ENCODE assay signal across 12 cellular contexts in the genomic region with DNA sequence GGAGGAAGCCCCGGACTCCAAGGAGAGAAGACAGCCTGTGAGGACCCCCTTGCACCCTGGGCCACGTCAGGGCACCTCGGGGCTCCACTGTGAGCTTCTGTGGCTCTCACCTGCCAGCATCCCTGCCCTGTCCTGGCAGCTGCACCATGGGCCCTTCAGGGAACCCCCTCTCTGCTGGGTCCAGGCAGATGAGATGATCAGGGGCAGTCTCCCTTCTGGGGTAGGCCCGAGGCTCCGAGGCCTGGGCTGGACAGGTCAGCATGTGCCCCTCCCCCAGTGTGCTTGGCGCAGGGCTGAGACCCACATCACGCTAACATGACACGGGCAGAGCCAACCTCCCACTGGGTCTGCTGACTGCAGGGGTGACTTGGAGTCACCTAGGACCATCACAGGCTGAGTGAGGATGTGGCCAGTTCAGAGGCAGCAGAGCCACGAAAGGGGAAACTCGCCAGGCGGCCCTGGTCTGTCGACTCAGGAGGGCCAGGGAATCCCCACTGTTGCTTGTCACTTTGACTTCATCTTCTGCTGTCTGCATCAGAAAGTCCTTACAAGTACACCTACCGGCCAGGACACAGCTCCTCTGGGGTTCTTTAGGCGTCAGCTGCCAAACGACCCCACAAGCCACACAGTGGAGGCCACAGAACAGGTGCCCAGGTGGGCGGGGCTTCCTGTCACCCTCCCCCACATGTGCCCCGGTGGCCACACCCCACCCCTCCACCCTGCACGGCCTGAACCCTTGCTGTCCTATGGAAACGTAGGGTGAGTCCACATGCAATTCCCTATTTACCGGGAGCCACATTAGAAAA. TPM values are rescaled to one million over a fixed set of nuclear protein-coding genes. Genes with fewer than 3 reads are reported as not detected.
DNase-seq lines count a peak whose midpoint lies in the region; ATAC-seq lines count a peak whose summit lies in the region.
"Had no signal": no experiment of that assay in that cellular context is flagged by ENCODE, and none has a peak within 500 bp of the region (broad histone marks: within the 10 kb centered on the region; RNA-seq: fewer than 3 reads in every experiment).

No MANE protein-coding gene starts in this region.

- CTCF ChIA-PET in T-cell (lab: Charles Lee) = no interaction called here

- H3K4me1 Mint-ChIP-seq in activated CD4-positive, alpha-beta T cell treated with anti-CD3 and anti-CD28 coated beads, Interleukin-2, amount 10 ng/mL, durations not matched to agents 24 days and 14 days = peaks cover 19% of the 10 kb centered on the region
- peaks cover 36 to 39% (median 36%) of the 10 kb centered on the region in 3 donors for H3K4me1 Mint-ChIP-seq in T-cell
- peaks cover 30% of the 10 kb centered on the region for H3K4me1 Mint-ChIP-seq in central memory CD8-positive, alpha-beta T cell
- peaks cover 29 to 54% of the 10 kb centered on the region in 2 donors for H3K4me1 Mint-ChIP-seq in stimulated activated naive B cell treated with anti-CD40 and anti-IgM and Interleukin-4, amounts not matched to agents 10 μg/mL and 1 μg/mL and 100 μg/mL, for 72 hours

- intact Hi-C loops in activated CD4-positive, alpha-beta T cell treated with anti-CD3 and anti-CD28 coated beads, Interleukin-2, amount 10 ng/mL, durations not matched to agents 24 days and 14 days (cut with micrococcal nuclease) = no loop called here
- intact Hi-C loops in head of caudate nucleus (cut with DNase I) = loop anchor here (5.0 kb wide), 1 partner anchor 42 kb away; the partner anchor contains the start of gene APRT

- no peaks in the 10 kb centered on the region for H3K9me3 Mint-ChIP-seq in activated CD4-positive, alpha-beta T cell treated with anti-CD3 and anti-CD28 coated beads, Interleukin-2, amount 10 ng/mL, durations not matched to agents 24 days and 14 days
- no peaks in the 10 kb centered on the region for H3K9me3 Mint-ChIP-seq in T-cell
- H3K9me3 Mint-ChIP-seq in central memory CD8-positive, alpha-beta T cell = no peaks in the 10 kb centered on the region
- no peaks in the 10 kb centered on the region for H3K9me3 Mint-ChIP-seq in stimulated activated naive B cell treated with anti-CD40 and anti-IgM and Interleukin-4, amounts not matched to agents 10 μg/mL and 1 μg/mL and 100 μg/mL, for 72 hours

- H3K27ac Mint-ChIP-seq in activated CD4-positive, alpha-beta T cell treated with anti-CD3 and anti-CD28 coated beads, Interleukin-2, amount 10 ng/mL, durations not matched to agents 24 days and 14 days = no peak overlapping the region
- H3K27ac Mint-ChIP-seq in T-cell = peak overlapping the region; percentile 66 to 82
- H3K27ac Mint-ChIP-seq in central memory CD8-positive, alpha-beta T cell (ENCODE audit: low read depth) = no peak overlapping the region
- H3K27ac Mint-ChIP-seq in stimulated activated naive B cell treated with anti-CD40 and anti-IgM and Interleukin-4, amounts not matched to agents 10 μg/mL and 1 μg/mL and 100 μg/mL, for 72 hours = peak overlapping the region; percentile 88

- ATAC-seq in T-cell (replicated peaks in 1 of 4) (no peak), GM21526 (IDR thresholded peaks at IDR 0.05; ENCODE audit: low FRiP score, unreplicated experiment) (no peak), GM18517 (IDR thresholded peaks at IDR 0.05; ENCODE audit: unreplicated experiment) (no peak)
- peak; percentile 13 for ATAC-seq in central memory CD8-positive, alpha-beta T cell (replicated peaks; ENCODE audit: extremely low read depth, poor library complexity, severe bottlenecking)
- ATAC-seq in stimulated activated naive B cell treated with anti-CD40 and anti-IgM and Interleukin-4, amounts not matched to agents 10 μg/mL and 1 μg/mL and 100 μg/mL, for 72 hours (replicated peaks) = peak; percentile 52 to 66
- ATAC-seq: left lung had no signal

- H3K4me3 Mint-ChIP-seq in activated CD4-positive, alpha-beta T cell treated with anti-CD3 and anti-CD28 coated beads, Interleukin-2, amount 10 ng/mL, durations not matched to agents 24 days and 14 days = peak overlapping the region; percentile 72
- H3K4me3 Mint-ChIP-seq in T-cell = peak overlapping the region; percentile 23 to 97 (median 81)
- H3K4me3 Mint-ChIP-seq in central memory CD8-positive, alpha-beta T cell = peak overlapping the region; percentile 99
- peak overlapping the region; percentile 62 to 69 for H3K4me3 Mint-ChIP-seq in stimulated activated naive B cell treated with anti-CD40 and anti-IgM and Interleukin-4, amounts not matched to agents 10 μg/mL and 1 μg/mL and 100 μg/mL, for 72 hours

- H3K27me3 Mint-ChIP-seq in activated CD4-positive, alpha-beta T cell treated with anti-CD3 and anti-CD28 coated beads, Interleukin-2, amount 10 ng/mL, durations not matched to agents 24 days and 14 days = no peaks in the 10 kb centered on the region
- H3K27me3 Mint-ChIP-seq in T-cell = no peaks in the 10 kb centered on the region
- H3K27me3 Mint-ChIP-seq in central memory CD8-positive, alpha-beta T cell = no peaks in the 10 kb centered on the region
- H3K27me3 Mint-ChIP-seq in stimulated activated naive B cell treated with anti-CD40 and anti-IgM and Interleukin-4, amounts not matched to agents 10 μg/mL and 1 μg/mL and 100 μg/mL, for 72 hours = no peaks in the 10 kb centered on the region

- peak; percentile 65 for DNase-seq in activated CD4-positive, alpha-beta T cell treated with anti-CD3 and anti-CD28 coated beads, Interleukin-2, amount 10 ng/mL, durations not matched to agents 24 days and 14 days
- DNase-seq in activated CD4-positive, alpha-beta T cell treated with anti-CD3 and anti-CD28 coated beads for 1 hour = no peak
- DNase-seq in T-cell = peak in 23 of 34 experiments; percentile 4 to 40 (median 21)
- peak in 1 of 2 donors; percentile 18 for DNase-seq in central memory CD8-positive, alpha-beta T cell (ENCODE audit: low spot score in 2 of 2)
- DNase-seq in stimulated activated naive B cell treated with anti-CD40 and anti-IgM and Interleukin-4, amounts not matched to agents 10 μg/mL and 1 μg/mL and 100 μg/mL, for 72 hours = peak; percentile 63
- no peak for DNase-seq in head of caudate nucleus
- DNase-seq: left lung, NCI-H2081 treated with DMSO at 0.1 percent for 48 hours had no signal

- POLR2A ChIA-PET in T-cell (lab: Charles Lee) = no interaction called here

- peaks cover 12% of the 10 kb centered on the region for H3K36me3 Mint-ChIP-seq in activated CD4-positive, alpha-beta T cell treated with anti-CD3 and anti-CD28 coated beads, Interleukin-2, amount 10 ng/mL, durations not matched to agents 24 days and 14 days (ENCODE audit: low read depth)
- H3K36me3 Mint-ChIP-seq in T-cell = no peaks in the 10 kb centered on the region
- peaks cover 19% of the 10 kb centered on the region for H3K36me3 Mint-ChIP-seq in central memory CD8-positive, alpha-beta T cell (ENCODE audit: insufficient read depth)
- peaks cover 14 to 29% of the 10 kb centered on the region in 2 donors for H3K36me3 Mint-ChIP-seq in stimulated activated naive B cell treated with anti-CD40 and anti-IgM and Interleukin-4, amounts not matched to agents 10 μg/mL and 1 μg/mL and 100 μg/mL, for 72 hours

RNA-seq across cellular contexts. Expression of gene GALNS, which starts 2.2 kb away (rescaled TPM):
- 23.2 and 23.4 TPM in 2 replicates for total RNA-seq in activated CD4-positive, alpha-beta T cell treated with anti-CD3 and anti-CD28 coated beads, Interleukin-2, amount 10 ng/mL, durations not matched to agents 24 days and 14 days
- 10 to 100 TPM; 47.6 to 68.4 (median 58.4) TPM for total RNA-seq in T-cell

RNA-seq across cellular contexts. Expression of gene TRAPPC2L, which starts 2.4 kb away (rescaled TPM):
- total RNA-seq in activated CD4-positive, alpha-beta T cell treated with anti-CD3 and anti-CD28 coated beads, Interleukin-2, amount 10 ng/mL, durations not matched to agents 24 days and 14 days = 62.1 and 67.1 TPM in 2 replicates
- total RNA-seq in T-cell = 10 to 100 TPM; 45.6 to 61.1 (median 57.5) TPM

RNA-seq across cellular contexts. Expression of gene PABPN1L, which starts 12.0 kb away (rescaled TPM):
- not detected in 2 replicates for total RNA-seq in activated CD4-positive, alpha-beta T cell treated with anti-CD3 and anti-CD28 coated beads, Interleukin-2, amount 10 ng/mL, durations not matched to agents 24 days and 14 days
- not detected for total RNA-seq in T-cell
- total RNA-seq: astrocyte; left lung; T-helper 1 cell treated with Interleukin-12 subunit alpha and Interleukin-12 subunit beta and Interleukin-4 antibody, amounts not matched to agents 30 ng/mL and 1 ng/mL, for 36 hours had no signal

RNA-seq across cellular contexts. Expression of gene APRT, which starts 42.8 kb away (rescaled TPM):
- total RNA-seq in activated CD4-positive, alpha-beta T cell treated with anti-CD3 and anti-CD28 coated beads, Interleukin-2, amount 10 ng/mL, durations not matched to agents 24 days and 14 days = 312 and 314 TPM in 2 replicates
- 100 to 1,000 TPM; 166 to 245 (median 228) TPM for total RNA-seq in T-cell

RNA-seq across cellular contexts. Expression of gene CDT1, which starts 50.9 kb away (rescaled TPM):
- total RNA-seq in activated CD4-positive, alpha-beta T cell treated with anti-CD3 and anti-CD28 coated beads, Interleukin-2, amount 10 ng/mL, durations not matched to agents 24 days and 14 days = 93.2 and 98.3 TPM in 2 replicates
- 1 to 10 TPM in 4 of 5 donors, under 1 TPM in 1; 0.93 to 3.7 (median 1.5) TPM for total RNA-seq in T-cell

Comparison
In these comparisons a context has a peak if more than half of its experiments do, and no peak if none do; other contexts are left out.
1. DNase-seq: peak in activated CD4-positive, alpha-beta T cell treated with anti-CD3 and anti-CD28 coated beads, Interleukin-2, amount 10 ng/mL, durations not matched to agents 24 days and 14 days (single experiment), T-cell (23 of 34) and stimulated activated naive B cell treated with anti-CD40 and anti-IgM and Interleukin-4, amounts not matched to agents 10 μg/mL and 1 μg/mL and 100 μg/mL, for 72 hours (single experiment); none in activated CD4-positive, alpha-beta T cell treated with anti-CD3 and anti-CD28 coated beads for 1 hour (single experiment) and head of caudate nucleus (0 of 42).
2. H3K27ac Mint-ChIP-seq: peak in T-cell (2 of 2) and stimulated activated naive B cell treated with anti-CD40 and anti-IgM and Interleukin-4, amounts not matched to agents 10 μg/mL and 1 μg/mL and 100 μg/mL, for 72 hours (single experiment); none in activated CD4-positive, alpha-beta T cell treated with anti-CD3 and anti-CD28 coated beads, Interleukin-2, amount 10 ng/mL, durations not matched to agents 24 days and 14 days (single experiment) and central memory CD8-positive, alpha-beta T cell (single experiment).
3. ATAC-seq: peak in central memory CD8-positive, alpha-beta T cell (single experiment) and stimulated activated naive B cell treated with anti-CD40 and anti-IgM and Interleukin-4, amounts not matched to agents 10 μg/mL and 1 μg/mL and 100 μg/mL, for 72 hours (2 of 2); none in T-cell (0 of 4), GM21526 (single experiment) and GM18517 (single experiment).
4. Peak in every context shown above with its lines, with median percentiles within 50 percentile points of each other: H3K4me3 Mint-ChIP-seq.